Comparison of ENCODE assay signal across 8 cellular contexts in the genomic region with DNA sequence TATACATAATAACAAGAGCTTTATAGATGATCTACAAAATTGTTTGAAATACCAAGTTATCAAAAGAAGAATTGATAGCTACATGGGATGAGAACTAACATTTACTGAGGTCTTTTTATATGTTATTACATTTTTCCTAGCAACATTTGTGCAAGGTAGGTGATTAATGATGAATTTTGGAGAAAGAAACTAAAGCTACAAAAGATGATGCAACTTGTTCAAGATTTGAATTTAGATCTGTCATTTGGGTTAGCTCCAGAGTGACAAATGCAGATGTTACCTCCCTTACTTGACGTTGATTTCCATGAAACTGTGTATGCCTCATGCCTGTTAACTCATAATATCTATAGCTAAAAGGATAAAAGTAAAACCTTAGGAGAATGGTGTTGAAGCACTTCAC.
"Had no signal": no experiment of that assay in that cellular context is flagged by ENCODE, and none has a peak within 500 bp of the region (broad histone marks: within the 10 kb centered on the region; RNA-seq: fewer than 3 reads in every experiment).

No MANE protein-coding gene starts in this region.

- H3K4me3 ChIP-seq: GM12878 had no signal

- ATAC-seq: GM12878 had no signal

- DNase-seq: GDM1, GF-D8 had no signal

- FAIRE-seq: G401.6, GM12878, GM12891, GM12892, GM18507, GM19239 had no signal
